Comparison of ENCODE assay signal across 15 cellular contexts in genomic region chr11:78860720-78861422, GRCh38.
DNase-seq lines count a peak whose midpoint lies in the region; ATAC-seq, FAIRE-seq and TF ChIP-seq lines count a peak whose summit lies in the region.
"Had no signal": no experiment of that assay in that cellular context is flagged by ENCODE, and none has a peak within 500 bp of the region (broad histone marks: within the 10 kb centered on the region; RNA-seq: fewer than 3 reads in every experiment).

No MANE protein-coding gene starts in this region.

- no peak for ATAC-seq in pancreas
- ATAC-seq: activated T-cell treated with anti-CD3 and anti-CD28 coated beads, Interleukin-2, amount 50 U/mL, for 72 hours; Right ventricle myocardium inferior had no signal

- no peaks in the 10 kb centered on the region for H3K36me3 ChIP-seq in pancreas
- H3K36me3 ChIP-seq: tibial artery, WERI-Rb-1 had no signal

- no peaks in the 10 kb centered on the region for H3K9me3 Mint-ChIP-seq in CD14-positive monocyte
- H3K9me3 Mint-ChIP-seq: activated T-cell treated with anti-CD3 and anti-CD28 coated beads, Interleukin-2, amount 50 U/mL, for 72 hours; central memory CD8-positive, alpha-beta T cell had no signal

- peaks cover 14 to 21% (median 15%) of the 10 kb centered on the region in 3 donors for H3K27me3 Mint-ChIP-seq in CD14-positive monocyte (ENCODE audit: low read depth in 3 of 3)

- H3K27me3 ChIP-seq in pancreas = no peaks in the 10 kb centered on the region
- H3K27me3 ChIP-seq: tibial artery had no signal

- H3K4me3 Mint-ChIP-seq in CD14-positive monocyte = no peak overlapping the region
- H3K4me3 Mint-ChIP-seq: activated T-cell treated with anti-CD3 and anti-CD28 coated beads, Interleukin-2, amount 50 U/mL, for 72 hours; central memory CD8-positive, alpha-beta T cell had no signal

- no peaks in the 10 kb centered on the region for H3K9me3 ChIP-seq in pancreas
- H3K9me3 ChIP-seq: tibial artery had no signal

- H3K27ac ChIP-seq in pancreas = no peak overlapping the region
- H3K27ac ChIP-seq: 22Rv1, tibial artery, WERI-Rb-1 had no signal

- FAIRE-seq in GM12892 (lab: Jason Lieb, UNC) = no peak
- no peak for FAIRE-seq in pancreas (lab: Jason Lieb, UNC)

- WGBS in pancreas, 2 donors = 71 to 75% methylated on average over 5 of the region's 5 CpGs

- no peaks in the 10 kb centered on the region for H3K4me1 Mint-ChIP-seq in CD14-positive monocyte
- H3K4me1 Mint-ChIP-seq: central memory CD8-positive, alpha-beta T cell had no signal

- DNase-seq in DMS 273 (lab: John Stamatoyannopoulos, UW; ENCODE audit: unreplicated experiment) (peak; percentile 2), DMS 273 treated with DMSO at 0.1 percent for 48 hours (lab: John Stamatoyannopoulos, UW) (no peak), LHCN-M2 (ENCODE audit: low read depth) (peak; percentile 0), astrocyte of the cerebellum (ENCODE audit: low read depth) (peak; percentile 16), iPS-NIHi7 (ENCODE audit: extremely low spot score) (peak; percentile 47), GM12892 (ENCODE audit: insufficient read length) (no peak), CD14-positive monocyte (ENCODE audit: low spot score) (no peak), pancreas (no peak)
- DNase-seq: activated T-cell treated with anti-CD3 and anti-CD28 coated beads, Interleukin-2, amount 50 U/mL, for 72 hours; NCI-H510A; tibial artery; WERI-Rb-1 had no signal

- H3K4me1 ChIP-seq in pancreas = no peaks in the 10 kb centered on the region
- H3K4me1 ChIP-seq: tibial artery had no signal

- intact Hi-C loops in CD14-positive monocyte (cut with micrococcal nuclease) (no loop called here), pancreas (cut with DNase I) (no loop called here)

- TF ChIP-seq CTCF in astrocyte of the cerebellum (IDR thresholded peaks at IDR 0.05; ENCODE audit: low read depth, low read length, missing control alignments) = no peak
- TF ChIP-seq CTCF in CD14-positive monocyte (IDR thresholded peaks at IDR 0.05) = no peak
- TF ChIP-seq CTCF in pancreas (IDR thresholded peaks at IDR 0.05) = no peak

- no peak overlapping the region for H3K27ac Mint-ChIP-seq in CD14-positive monocyte
- H3K27ac Mint-ChIP-seq: activated T-cell treated with anti-CD3 and anti-CD28 coated beads, Interleukin-2, amount 50 U/mL, for 72 hours had no signal

- no peaks in the 10 kb centered on the region for H3K36me3 Mint-ChIP-seq in CD14-positive monocyte

- no peak for TF ChIP-seq POLR2A in GM12892 (IDR thresholded peaks at IDR 0.05; ENCODE audit: low read depth, low read length)

- no peak overlapping the region for H3K4me3 ChIP-seq in astrocyte of the cerebellum (ENCODE audit: low read depth, low read length)
- H3K4me3 ChIP-seq in pancreas = no peak overlapping the region
- H3K4me3 ChIP-seq: tibial artery had no signal

- in situ Hi-C loops in astrocyte of the cerebellum (cut with HindIII; ENCODE audit: low sequenced_read_pairs) = no loop called here

Comparison
In these comparisons a context has a peak if more than half of its experiments do, and no peak if none do; other contexts are left out.
1. DNase-seq: peak in DMS 273 (single experiment), LHCN-M2 (single experiment), astrocyte of the cerebellum (single experiment) and iPS-NIHi7 (single experiment); none in DMS 273 treated with DMSO at 0.1 percent for 48 hours (single experiment), GM12892 (single experiment), CD14-positive monocyte (single experiment) and pancreas (0 of 6).